ENCODE assay signal across 16 cellular contexts in the genomic region with DNA sequence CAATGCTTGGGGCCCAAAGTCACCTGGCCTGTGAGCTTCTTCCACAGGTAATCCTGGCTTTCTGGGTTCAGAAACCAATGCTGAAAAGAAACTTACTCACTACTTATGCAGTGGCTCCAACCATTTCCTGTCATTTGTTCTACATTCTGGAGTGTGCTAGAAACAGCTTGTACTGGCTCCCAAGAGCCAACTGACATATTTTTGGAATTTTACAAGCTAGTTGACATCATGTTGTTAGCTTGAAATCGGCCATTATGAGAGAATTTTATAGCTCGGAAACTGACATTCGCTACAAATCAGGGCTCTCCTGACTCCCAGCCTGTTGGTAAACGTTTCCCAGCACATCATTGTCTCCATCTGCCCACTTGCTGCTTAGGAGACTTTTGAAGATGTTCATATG.
DNase-seq lines count a peak whose midpoint lies in the region; ATAC-seq, FAIRE-seq and TF ChIP-seq lines count a peak whose summit lies in the region.
"Had no signal": no experiment of that assay in that cellular context is flagged by ENCODE, and none has a peak within 500 bp of the region (broad histone marks: within the 10 kb centered on the region; RNA-seq: fewer than 3 reads in every experiment).

No MANE protein-coding gene starts in this region.

- POLR2A ChIA-PET in BJ (lab: Charles Lee) = no interaction called here

- TF ChIP-seq CTCF in BJ (IDR thresholded peaks at IDR 0.05; ENCODE audit: insufficient read depth, low read depth, low read length) (no peak), fibroblast of villous mesenchyme (IDR thresholded peaks at IDR 0.05; ENCODE audit: insufficient read depth, low read depth, low read length) (no peak), kidney (IDR thresholded peaks at IDR 0.05; ENCODE audit: borderline replicate concordance, extremely low read depth, insufficient read depth) (no peak)

- no peak overlapping the region for H3K4me2 ChIP-seq in skeletal muscle satellite cell (ENCODE audit: low read length)
- H3K4me2 ChIP-seq: BLaER1 had no signal

- H3K9ac ChIP-seq in skeletal muscle satellite cell (ENCODE audit: low read depth, low read length) (peak overlapping the region; percentile 69), kidney (ENCODE audit: low read length in 2 of 2) (no peak overlapping the region)
- H3K9ac ChIP-seq: BLaER1 had no signal

- peaks cover 63% of the 10 kb centered on the region for H3K4me1 ChIP-seq in skeletal muscle satellite cell (ENCODE audit: control insufficient read depth, insufficient read depth, low read length)
- peaks cover 0 to 9% of the 10 kb centered on the region in 2 donors for H3K4me1 ChIP-seq in kidney (ENCODE audit: control insufficient read depth in 1 of 2, insufficient read depth in 1 of 2, low read depth in 1 of 2, low read length in 2 of 2)

- H3K27ac ChIP-seq in substantia nigra (ENCODE audit: low read depth, low read length, poor library complexity, severe bottlenecking) (no peak overlapping the region), kidney (ENCODE audit: low read depth in 2 of 2, low read length in 2 of 2) (peak overlapping the region in 1 of 2 donors; percentile 34)
- H3K27ac ChIP-seq: BLaER1 had no signal

- no peaks in the 10 kb centered on the region for H3K9me3 ChIP-seq in skeletal muscle satellite cell (replicated peaks; ENCODE audit: low read length)
- no peaks in the 10 kb centered on the region for H3K9me3 ChIP-seq in kidney (ENCODE audit: control insufficient read depth in 1 of 2, low read length in 2 of 2)

- ATAC-seq in HG02840 (IDR thresholded peaks at IDR 0.05; ENCODE audit: low FRiP score, unreplicated experiment) = no peak

- H3K27me3 ChIP-seq in BJ (ENCODE audit: control insufficient read depth, insufficient read depth, low read length) (no peaks in the 10 kb centered on the region), skeletal muscle satellite cell (ENCODE audit: control insufficient read depth, insufficient read depth, low read length) (no peaks in the 10 kb centered on the region)
- H3K27me3 ChIP-seq: BLaER1 had no signal

- H3K36me3 ChIP-seq in BJ (ENCODE audit: control insufficient read depth, insufficient read depth, low read length) (no peaks in the 10 kb centered on the region), skeletal muscle satellite cell (ENCODE audit: insufficient read depth, low read length) (no peaks in the 10 kb centered on the region), kidney (ENCODE audit: control insufficient read depth in 1 of 2, insufficient read depth in 2 of 2, low read length in 2 of 2) (no peaks in the 10 kb centered on the region)
- H3K36me3 ChIP-seq: BLaER1 had no signal

- CTCF ChIA-PET in BJ (lab: Yijun Ruan, JAX) = interaction anchor here (0.5 to 10.6 kb wide), 16 partner anchors 9 to 507 kb away, joined by 3 to 261 read pairs (median 6); partner anchors contain the start of gene BCAR3

- intact Hi-C loops in kidney (cut with DNase I) = loop anchor here (5.0 kb wide), 1 partner anchor 179 kb away; no protein-coding TSS in a partner anchor

- H3K4me3 ChIP-seq in BJ (ENCODE audit: low read depth, low read length) (no peak overlapping the region), fibroblast of villous mesenchyme (ENCODE audit: low read depth, low read length) (no peak overlapping the region), skeletal muscle satellite cell (ENCODE audit: low read length) (no peak overlapping the region), kidney (ENCODE audit: low read length in 2 of 2) (no peak overlapping the region)
- H3K4me3 ChIP-seq: BLaER1 had no signal

- FAIRE-seq in kidney (lab: Jason Lieb, UNC) = no peak
- FAIRE-seq: D721Med, frontal cortex had no signal

- DNase-seq in BJ (ENCODE audit: low read depth) (peak; percentile 93), M059J (ENCODE audit: low read depth) (peak; percentile 58), fibroblast of villous mesenchyme (ENCODE audit: low read depth) (peak; percentile 74), hypothalamus (lab: John Stamatoyannopoulos, UW) (no peak), substantia nigra (lab: John Stamatoyannopoulos, UW) (no peak), kidney (no peak)
- DNase-seq: GF-D8, NCI-H187 treated with DMSO at 0.1 percent for 48 hours, NCI-H446 treated with DMSO at 0.1 percent for 48 hours, nephron progenitor cell, SIG-M5 had no signal

Comparison
In these comparisons a context has a peak if more than half of its experiments do, and no peak if none do; other contexts are left out.
1. DNase-seq: peak in BJ (single experiment), M059J (single experiment) and fibroblast of villous mesenchyme (single experiment); none in hypothalamus (0 of 51), substantia nigra (0 of 49) and kidney (single experiment).